Comparison of ENCODE assay signal across 8 cellular contexts in the genomic region with DNA sequence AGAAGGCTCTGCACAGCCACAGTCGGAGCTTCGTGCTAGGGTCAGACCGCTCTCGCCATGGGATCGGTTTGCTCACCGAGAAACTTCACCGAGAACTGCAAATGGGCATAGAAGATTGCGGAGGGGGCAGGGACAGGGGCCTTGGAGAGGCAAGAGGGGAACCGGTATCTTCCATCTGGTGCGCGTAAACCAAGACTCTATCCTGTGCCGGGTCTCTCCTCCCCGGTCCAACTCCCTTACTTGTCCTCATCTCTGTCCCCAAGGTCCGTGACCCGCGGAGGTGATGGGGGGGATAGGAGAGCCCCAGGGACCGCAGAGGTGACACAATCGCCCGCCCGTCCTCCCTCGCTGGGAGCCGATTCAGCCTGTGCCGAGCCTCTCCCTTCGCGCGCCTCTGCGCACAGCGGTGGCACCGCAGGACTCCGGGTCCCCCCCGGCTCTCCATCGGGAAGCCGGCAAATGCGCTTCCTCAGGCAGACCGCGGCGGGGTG. TPM values are rescaled to one million over a fixed set of nuclear protein-coding genes. Genes with fewer than 3 reads are reported as not detected.
DNase-seq lines count a peak whose midpoint lies in the region; ATAC-seq and TF ChIP-seq lines count a peak whose summit lies in the region.

No MANE protein-coding gene starts in this region.

- H3K9me3 ChIP-seq in WERI-Rb-1 (ENCODE audit: severe bottlenecking) (no peaks in the 10 kb centered on the region), neural progenitor cell (ENCODE audit: low read depth) (no peaks in the 10 kb centered on the region)

- H3K4me1 ChIP-seq in neural progenitor cell = peaks cover 29% of the 10 kb centered on the region

- no peaks in the 10 kb centered on the region for H3K27me3 ChIP-seq in WERI-Rb-1 (ENCODE audit: insufficient read depth, low read depth, severe bottlenecking)
- H3K27me3 ChIP-seq in neural progenitor cell = peaks cover 98% of the 10 kb centered on the region

- no peak for ATAC-seq in HG03442 (IDR thresholded peaks at IDR 0.05; ENCODE audit: unreplicated experiment)

- peaks cover 2% of the 10 kb centered on the region for H3K27me3 Mint-ChIP-seq in neural progenitor cell (ENCODE audit: insufficient read depth, low read depth)

- H3K4me2 ChIP-seq in neural progenitor cell = peak overlapping the region; percentile 96

- peaks cover 48% of the 10 kb centered on the region for H3F3A ChIP-seq in neural progenitor cell (ENCODE audit: low read depth)

- peaks cover 4% of the 10 kb centered on the region for H3K36me3 ChIP-seq in WERI-Rb-1
- H3K36me3 ChIP-seq in neural progenitor cell = no peaks in the 10 kb centered on the region

- H4K20me1 ChIP-seq in neural progenitor cell (ENCODE audit: low read depth) = peaks cover 29% of the 10 kb centered on the region

- peak overlapping the region; percentile 80 for H3K4me3 ChIP-seq in WERI-Rb-1 (ENCODE audit: low read depth, low read length)
- H3K4me3 ChIP-seq in fibroblast of pulmonary artery (replicated peaks; ENCODE audit: low read depth, low read length) = peak overlapping the region; percentile 76
- peak overlapping the region; percentile 60 for H3K4me3 ChIP-seq in neural progenitor cell

- H3K27ac Mint-ChIP-seq in neural progenitor cell = peak overlapping the region; percentile 94

- no peaks in the 10 kb centered on the region for H3K9me3 Mint-ChIP-seq in neural progenitor cell

- no peak overlapping the region for H3K9ac ChIP-seq in neural progenitor cell

- H3K4me3 Mint-ChIP-seq in neural progenitor cell = peak overlapping the region; percentile 99

- peak; percentile 63 for DNase-seq in activated effector memory CD4-positive, alpha-beta T cell treated with anti-CD3 and anti-CD28 coated beads, Interleukin-2, amount 50 U/mL, for 16 hours
- DNase-seq in activated effector memory CD4-positive, alpha-beta T cell treated with Interleukin-2 at 50 U/mL for 16 hours = no peak
- DNase-seq in WERI-Rb-1 (peak; percentile 31), fibroblast of pulmonary artery (ENCODE audit: low read depth) (no peak), neural progenitor cell (ENCODE audit: low spot score) (peak; percentile 61), HUDEP-2 (lab: John Stamatoyannopoulos, UW; ENCODE audit: unreplicated experiment in 76 of 76) (no peak), SW 1271 (lab: John Stamatoyannopoulos, UW) (no peak)

- peaks cover 3% of the 10 kb centered on the region for H3K79me2 ChIP-seq in neural progenitor cell (ENCODE audit: low read depth)

- peaks cover 8% of the 10 kb centered on the region for H3K36me3 Mint-ChIP-seq in neural progenitor cell

- H3K27ac ChIP-seq in WERI-Rb-1 (no peak overlapping the region), neural progenitor cell (no peak overlapping the region)

- TF ChIP-seq CTCF in WERI-Rb-1 (IDR thresholded peaks at IDR 0.05; ENCODE audit: low read depth, low read length) = no peak
- TF ChIP-seq CTCF in fibroblast of pulmonary artery (IDR thresholded peaks at IDR 0.05; ENCODE audit: low read length, missing control alignments) = no peak
- TF ChIP-seq CTCF in neural progenitor cell (IDR thresholded peaks at IDR 0.05) = no peak

- H3K4me1 Mint-ChIP-seq in neural progenitor cell = peaks cover 44% of the 10 kb centered on the region

- H2AFZ ChIP-seq in neural progenitor cell (replicated peaks) = peak overlapping the region; percentile 26

RNA-seq across cellular contexts. Expression of a gene that starts 1.0 kb away (rescaled TPM):
- 34.5 and 36.9 TPM in 2 replicates for total RNA-seq in neural progenitor cell (ENCODE audit: low replicate concordance)

Comparison
In these comparisons a context has a peak if more than half of its experiments do, and no peak if none do; other contexts are left out.
1. DNase-seq: peak in activated effector memory CD4-positive, alpha-beta T cell treated with anti-CD3 and anti-CD28 coated beads, Interleukin-2, amount 50 U/mL, for 16 hours (single experiment), WERI-Rb-1 (single experiment) and neural progenitor cell (single experiment); none in activated effector memory CD4-positive, alpha-beta T cell treated with Interleukin-2 at 50 U/mL for 16 hours (single experiment), fibroblast of pulmonary artery (single experiment), HUDEP-2 (0 of 76) and SW 1271 (0 of 2).
2. Peak in every context shown above with its lines, with median percentiles within 50 percentile points of each other: H3K4me3 ChIP-seq.